8 cellular contexts compared by ENCODE assay signal in genomic region chr16:18923935-18924334, GRCh38. TPM values are rescaled to one million over a fixed set of nuclear protein-coding genes. Genes with fewer than 3 reads are reported as not detected.
DNase-seq lines count a peak whose midpoint lies in the region; ATAC-seq, FAIRE-seq and TF ChIP-seq lines count a peak whose summit lies in the region.
"Not testable (repeated sequence)": the region's sequence is repeated elsewhere in the genome, so short reads cannot be mapped to it uniquely, and the experiment has no call there.

No MANE protein-coding gene starts in this region.

- CTCF ChIA-PET in CD4-positive, alpha-beta T cell (lab: Charles Lee); PC-3 (lab: Charles Lee): not testable (repeated sequence)
- CTCF ChIA-PET in activated CD8-positive, alpha-beta T cell treated with anti-CD3 and anti-CD28 coated beads, Interleukin-2, amount 10 ng/mL, durations not matched to agents 7 days and 5 days (lab: Charles Lee) = interaction anchor here (0.6 kb wide), 1 partner anchor 137 kb away, joined by 3 read pairs; no protein-coding TSS in a partner anchor
- CTCF ChIA-PET in K562 (lab: Yijun Ruan, JAX; ENCODE audit: low intra/inter-chr PET ratio) = interaction anchor here (0.6 kb wide), 1 partner anchor 12 kb away, joined by 5 read pairs; no protein-coding TSS in a partner anchor

- not testable (repeated sequence) for H3K4me1 ChIP-seq in PC-3 (ENCODE audit: insufficient read depth, low read length)
- H3K4me1 ChIP-seq in K562 (replicated peaks in 1 of 2; ENCODE audit: control insufficient read depth in 2 of 2, insufficient read depth in 2 of 2, low read length in 2 of 2) = peaks cover 7 to 13% of the 10 kb centered on the region in 2 experiments; a peak in 3 of 5 replicates

- not testable (repeated sequence) for H3K27ac ChIP-seq in CD4-positive, alpha-beta T cell (ENCODE audit: low read depth, low read length); PC-3 (ENCODE audit: low read length); K562 (ENCODE audit: extremely low read depth, low read depth, low read length)
- H3K27ac ChIP-seq in HL-60 (replicated peaks) = peak overlapping the region; percentile 18

- not testable (repeated sequence) for H3K27me3 Mint-ChIP-seq in CD4-positive, alpha-beta T cell; activated CD8-positive, alpha-beta T cell treated with anti-CD3 and anti-CD28 coated beads, Interleukin-2, amount 10 ng/mL, durations not matched to agents 7 days and 5 days (ENCODE audit: low read depth); glutamatergic neuron (ENCODE audit: unreplicated experiment); natural killer cell treated with Interleukin-12 subunit alpha and Interleukin-12 subunit beta and Interleukin-15 and Interleukin-18, amount 100 ng/mL, for 72 hours; stimulated activated memory B cell treated with anti-CD40 and anti-IgM and Interleukin-4, amounts not matched to agents 10 μg/mL and 1 μg/mL and 100 μg/mL, for 72 hours

- POLR2A ChIA-PET in CD4-positive, alpha-beta T cell (lab: Charles Lee); PC-3 (lab: Charles Lee; ENCODE audit: unreplicated experiment); activated CD8-positive, alpha-beta T cell treated with anti-CD3 and anti-CD28 coated beads, Interleukin-2, amount 10 ng/mL, durations not matched to agents 7 days and 5 days (lab: Charles Lee); K562 (lab: Yijun Ruan, JAX): not testable (repeated sequence)

- not testable (repeated sequence) for H2AFZ ChIP-seq in PC-3 (ENCODE audit: low read length); K562 (ENCODE audit: low read depth, low read length)

- intact Hi-C loops in CD4-positive, alpha-beta T cell (cut with DNase I, micrococcal nuclease); PC-3 (cut with micrococcal nuclease); K562 (cut with micrococcal nuclease): not testable (repeated sequence)

- TF ChIP-seq POLR2A in K562 (conservative IDR thresholded peaks at IDR 0.05) = not testable (repeated sequence)

- not testable (repeated sequence) for H3K27me3 ChIP-seq in CD4-positive, alpha-beta T cell (ENCODE audit: control insufficient read depth, insufficient read depth, low read length); HL-60 (ENCODE audit: insufficient read depth, poor library complexity, severe bottlenecking); PC-3 (ENCODE audit: low read length); K562 (ENCODE audit: control insufficient read depth in 2 of 2, insufficient read depth in 2 of 2, low read length in 2 of 2)

- not testable (repeated sequence) for H3K36me3 ChIP-seq in PC-3 (ENCODE audit: low read depth, low read length); K562 (ENCODE audit: control insufficient read depth, insufficient read depth, low read length)

- peaks cover 49% of the 10 kb centered on the region for H3K4me1 Mint-ChIP-seq in CD4-positive, alpha-beta T cell (ENCODE audit: low read depth)
- H3K4me1 Mint-ChIP-seq in activated CD8-positive, alpha-beta T cell treated with anti-CD3 and anti-CD28 coated beads, Interleukin-2, amount 10 ng/mL, durations not matched to agents 7 days and 5 days (ENCODE audit: low read depth) = peaks cover 33% of the 10 kb centered on the region
- H3K4me1 Mint-ChIP-seq in glutamatergic neuron (ENCODE audit: low read depth, unreplicated experiment) = not testable (repeated sequence)
- peaks cover 24 to 36% of the 10 kb centered on the region in 2 donors for H3K4me1 Mint-ChIP-seq in natural killer cell treated with Interleukin-12 subunit alpha and Interleukin-12 subunit beta and Interleukin-15 and Interleukin-18, amount 100 ng/mL, for 72 hours (ENCODE audit: low read depth in 2 of 2)
- H3K4me1 Mint-ChIP-seq in stimulated activated memory B cell treated with anti-CD40 and anti-IgM and Interleukin-4, amounts not matched to agents 10 μg/mL and 1 μg/mL and 100 μg/mL, for 72 hours = peaks cover 63% of the 10 kb centered on the region

- not testable (repeated sequence) for H3K36me3 Mint-ChIP-seq in CD4-positive, alpha-beta T cell (ENCODE audit: low read depth); activated CD8-positive, alpha-beta T cell treated with anti-CD3 and anti-CD28 coated beads, Interleukin-2, amount 10 ng/mL, durations not matched to agents 7 days and 5 days (ENCODE audit: low read depth); glutamatergic neuron (ENCODE audit: unreplicated experiment); natural killer cell treated with Interleukin-12 subunit alpha and Interleukin-12 subunit beta and Interleukin-15 and Interleukin-18, amount 100 ng/mL, for 72 hours; stimulated activated memory B cell treated with anti-CD40 and anti-IgM and Interleukin-4, amounts not matched to agents 10 μg/mL and 1 μg/mL and 100 μg/mL, for 72 hours

- peak overlapping the region; percentile 23 for H3K4me3 ChIP-seq in HL-60 (replicated peaks; ENCODE audit: insufficient read depth, low read length)
- peak overlapping the region; percentile 85 for H3K4me3 ChIP-seq in PC-3 (ENCODE audit: low read length)
- peak overlapping the region; percentile 13; the same call in 1 of the 2 replicates for H3K4me3 ChIP-seq in K562

- 7% methylated on average over 4 of the region's 5 CpGs for WGBS in K562 (ENCODE audit: insufficient coverage, low coverage, missing lambda C conversion rate)

- not testable (repeated sequence) for H3F3A ChIP-seq in PC-3 (ENCODE audit: low read length, unreplicated experiment)

- in situ Hi-C loops in K562 (cut with MboI) = not testable (repeated sequence)

- not testable (repeated sequence) for FAIRE-seq in K562 (lab: Jason Lieb, UNC)

- H3K4me2 ChIP-seq in PC-3 (ENCODE audit: low read length) (peak overlapping the region; percentile 88), K562 (ENCODE audit: insufficient read depth, low read length) (peak overlapping the region; percentile 46; the same call in 1 of the 2 replicates)

- ATAC-seq in CD4-positive, alpha-beta T cell (ENCODE audit: poor library complexity); PC-3; activated CD8-positive, alpha-beta T cell treated with anti-CD3 and anti-CD28 coated beads, Interleukin-2, amount 10 ng/mL, durations not matched to agents 7 days and 5 days; K562; natural killer cell treated with Interleukin-12 subunit alpha and Interleukin-12 subunit beta and Interleukin-15 and Interleukin-18, amount 100 ng/mL, for 72 hours; stimulated activated memory B cell treated with anti-CD40 and anti-IgM and Interleukin-4, amounts not matched to agents 10 μg/mL and 1 μg/mL and 100 μg/mL, for 72 hours: not testable (repeated sequence)

- not testable (repeated sequence) for TF ChIP-seq RAD21 in K562 (CRISPR knock-in tag; conservative IDR thresholded peaks at IDR 0.05 in 1 of 2, IDR thresholded peaks at IDR 0.05 in 1 of 2)

- peak overlapping the region; percentile 75 for H3K27ac Mint-ChIP-seq in CD4-positive, alpha-beta T cell
- H3K27ac Mint-ChIP-seq in activated CD8-positive, alpha-beta T cell treated with anti-CD3 and anti-CD28 coated beads, Interleukin-2, amount 10 ng/mL, durations not matched to agents 7 days and 5 days = peak overlapping the region; percentile 86
- not testable (repeated sequence) for H3K27ac Mint-ChIP-seq in glutamatergic neuron (ENCODE audit: unreplicated experiment); stimulated activated memory B cell treated with anti-CD40 and anti-IgM and Interleukin-4, amounts not matched to agents 10 μg/mL and 1 μg/mL and 100 μg/mL, for 72 hours
- H3K27ac Mint-ChIP-seq in natural killer cell treated with Interleukin-12 subunit alpha and Interleukin-12 subunit beta and Interleukin-15 and Interleukin-18, amount 100 ng/mL, for 72 hours = peak overlapping the region; percentile 89 to 98

- TF ChIP-seq EP300 in K562 (IDR thresholded peaks at IDR 0.05; ENCODE audit: low read length) = not testable (repeated sequence)

- H4K20me1 ChIP-seq in PC-3 (ENCODE audit: low read length) = peaks cover 14% of the 10 kb centered on the region
- H4K20me1 ChIP-seq in K562 (replicated peaks; ENCODE audit: control insufficient read depth, insufficient read depth, low read length) = not testable (repeated sequence)

- not testable (repeated sequence) for BruUV-seq in PC-3 (replicated peaks; lab: Mats Ljungman, UMichigan); K562 (replicated peaks; lab: Mats Ljungman, UMichigan)

- H3K9ac ChIP-seq in PC-3 (ENCODE audit: low read length) (peak overlapping the region; percentile 83), K562 (ENCODE audit: insufficient read depth in 1 of 2, low read depth in 2 of 2, low read length in 2 of 2) (peak overlapping the region in 1 of 2 experiments; percentile 80; a peak in 1 of 4 replicates)

- not testable (repeated sequence) for DNase-seq in CD4-positive, alpha-beta T cell; HL-60 (ENCODE audit: low read depth in 1 of 2, low spot score in 1 of 2); PC-3; K562 (ENCODE audit: extremely low read depth in 1 of 4, low spot score in 3 of 4); glutamatergic neuron; natural killer cell treated with Interleukin-12 subunit alpha and Interleukin-12 subunit beta and Interleukin-15 and Interleukin-18, amount 100 ng/mL, for 72 hours (ENCODE audit: low spot score)
- DNase-seq in activated CD8-positive, alpha-beta T cell treated with anti-CD3 and anti-CD28 coated beads, Interleukin-2, amount 10 ng/mL, durations not matched to agents 7 days and 5 days = peak; percentile 34

- not testable (repeated sequence) for H3K9me3 ChIP-seq in CD4-positive, alpha-beta T cell (ENCODE audit: control insufficient read depth, low read length); PC-3 (ENCODE audit: low read length); K562 (replicated peaks; ENCODE audit: control insufficient read depth, insufficient read depth, low read depth, low read length)

- H3K9me1 ChIP-seq in K562 (ENCODE audit: control insufficient read depth, insufficient read depth, low read length) = not testable (repeated sequence)

- TF ChIP-seq CTCF in CD4-positive, alpha-beta T cell (IDR thresholded peaks at IDR 0.05); HL-60 (IDR thresholded peaks at IDR 0.05; ENCODE audit: insufficient read depth, low read length); PC-3 (conservative IDR thresholded peaks at IDR 0.05; ENCODE audit: low read depth, low read length); K562 (IDR thresholded peaks at IDR 0.05 in 2 of 3, conservative IDR thresholded peaks at IDR 0.05 in 1 of 3; ENCODE audit: insufficient read depth in 2 of 3, low read depth in 1 of 3, low read length in 3 of 3); glutamatergic neuron (IDR thresholded peaks at IDR 0.05; ENCODE audit: partially characterized antibody, unreplicated experiment): not testable (repeated sequence)

- H3K9me3 Mint-ChIP-seq in CD4-positive, alpha-beta T cell; activated CD8-positive, alpha-beta T cell treated with anti-CD3 and anti-CD28 coated beads, Interleukin-2, amount 10 ng/mL, durations not matched to agents 7 days and 5 days (ENCODE audit: insufficient read depth); glutamatergic neuron (ENCODE audit: unreplicated experiment); natural killer cell treated with Interleukin-12 subunit alpha and Interleukin-12 subunit beta and Interleukin-15 and Interleukin-18, amount 100 ng/mL, for 72 hours; stimulated activated memory B cell treated with anti-CD40 and anti-IgM and Interleukin-4, amounts not matched to agents 10 μg/mL and 1 μg/mL and 100 μg/mL, for 72 hours: not testable (repeated sequence)

- H3K4me3 Mint-ChIP-seq in CD4-positive, alpha-beta T cell = peak overlapping the region; percentile 98
- peak overlapping the region; percentile 81 for H3K4me3 Mint-ChIP-seq in activated CD8-positive, alpha-beta T cell treated with anti-CD3 and anti-CD28 coated beads, Interleukin-2, amount 10 ng/mL, durations not matched to agents 7 days and 5 days
- peak overlapping the region; percentile 51 for H3K4me3 Mint-ChIP-seq in glutamatergic neuron (ENCODE audit: unreplicated experiment)
- H3K4me3 Mint-ChIP-seq in natural killer cell treated with Interleukin-12 subunit alpha and Interleukin-12 subunit beta and Interleukin-15 and Interleukin-18, amount 100 ng/mL, for 72 hours = peak overlapping the region; percentile 93
- peak overlapping the region; percentile 75 for H3K4me3 Mint-ChIP-seq in stimulated activated memory B cell treated with anti-CD40 and anti-IgM and Interleukin-4, amounts not matched to agents 10 μg/mL and 1 μg/mL and 100 μg/mL, for 72 hours

- not testable (repeated sequence) for H3K9me2 ChIP-seq in PC-3 (replicated peaks; ENCODE audit: low read length)

- H3K79me2 ChIP-seq in PC-3 (ENCODE audit: low read length) (peaks cover 66% of the 10 kb centered on the region), K562 (ENCODE audit: control insufficient read depth, insufficient read depth, low read length) (peaks cover 67% of the 10 kb centered on the region)

RNA-seq across cellular contexts. Expression of gene SMG1, which starts 2.3 kb away (rescaled TPM):
- 100 to 1,000 TPM; 120 to 127 TPM for total RNA-seq in CD4-positive, alpha-beta T cell
- total RNA-seq in PC-3 (2014; rRNA removed) (37.6 and 44.2 TPM in 2 replicates), K562 (2014; rRNA removed) (23.2 and 23.5 TPM in 2 replicates), K562 (2014; rRNA removed; fragmentation: Illumina TruSeq; extraction: Trizol) (37.6 and 43.3 TPM in 2 replicates), K562 (2015; rRNA removed; fragmentation: Illumina TruSeq; extraction: Trizol) (35.2 and 35.4 TPM in 2 replicates), K562 (2021) (54.8 and 59.4 TPM in 2 replicates), glutamatergic neuron (ENCODE audit: unreplicated experiment) (82.1 TPM)
- total RNA-seq in activated CD8-positive, alpha-beta T cell treated with anti-CD3 and anti-CD28 coated beads, Interleukin-2, amount 10 ng/mL, durations not matched to agents 7 days and 5 days = 100 to 1,000 TPM; 123 to 127 TPM
- 356 and 852 TPM in 2 replicates for total RNA-seq in K562 (2011; cell fraction: chromatin; rRNA removed; ENCODE audit: low replicate concordance)
- total RNA-seq in K562 (2011; cell fraction: nucleolus; rRNA removed) = 116 and 155 TPM in 2 replicates
- total RNA-seq in K562 (2011; cell fraction: nucleoplasm; rRNA removed) = 296 and 413 TPM in 2 replicates
- polyA plus RNA-seq in K562 (2011; rRNA removed) (30.9 and 41.1 TPM in 2 replicates), K562 (2014; fragmentation: Illumina TruSeq; extraction: Trizol) (28.3 and 32.0 TPM in 2 replicates), K562 (2014; fragmentation: Nextera tagmentation; extraction: Ambion mirVana) (1 to 10 TPM; 3.4 to 3.7 TPM), K562 (2014; rRNA removed) (24.1 and 24.4 TPM in 2 replicates)
- polyA plus RNA-seq in K562 (2011; cell fraction: cytosol; rRNA removed) = 13.9 and 19.5 TPM in 2 replicates
- 58.5 and 66.6 TPM in 2 replicates for polyA plus RNA-seq in K562 (2011; cell fraction: nucleus; rRNA removed)
- polyA plus RNA-seq in K562 (2012) = 19.1 and 22.5 TPM in 2 replicates
- polyA minus RNA-seq in K562 (2011; rRNA and poly(A)+ RNA removed) = 250 and 261 TPM in 2 replicates
- 38.0 and 68.0 TPM in 2 replicates for polyA minus RNA-seq in K562 (2011; cell fraction: cytosol; rRNA and poly(A)+ RNA removed)
- 126 and 193 TPM in 2 replicates for polyA minus RNA-seq in K562 (2011; cell fraction: nucleus; rRNA and poly(A)+ RNA removed)
- total RNA-seq in natural killer cell treated with Interleukin-12 subunit alpha and Interleukin-12 subunit beta and Interleukin-15 and Interleukin-18, amount 100 ng/mL, for 72 hours = 100 to 1,000 TPM; 226 to 304 TPM

RNA-seq across cellular contexts. Expression of gene TMC7, which starts 59.8 kb away (rescaled TPM):
- not detected for total RNA-seq in CD4-positive, alpha-beta T cell
- total RNA-seq in PC-3 (2014; rRNA removed) = 5.3 and 6.9 TPM in 2 replicates
- not detected for total RNA-seq in activated CD8-positive, alpha-beta T cell treated with anti-CD3 and anti-CD28 coated beads, Interleukin-2, amount 10 ng/mL, durations not matched to agents 7 days and 5 days
- 7.4 and 8.2 TPM in 2 replicates for total RNA-seq in K562 (2011; cell fraction: chromatin; rRNA removed; ENCODE audit: low replicate concordance)
- total RNA-seq in K562 (2011; cell fraction: nucleolus; rRNA removed) = 4.1 and 5.3 TPM in 2 replicates
- 5.4 and 7.0 TPM in 2 replicates for total RNA-seq in K562 (2011; cell fraction: nucleoplasm; rRNA removed)
- total RNA-seq in K562 (2014; rRNA removed) = 0.77 and 2.0 TPM in 2 replicates
- total RNA-seq in K562 (2014; rRNA removed; fragmentation: Illumina TruSeq; extraction: Trizol) = 1.7 and 1.9 TPM in 2 replicates
- 0.57 and 0.76 TPM in 2 replicates for total RNA-seq in K562 (2015; rRNA removed; fragmentation: Illumina TruSeq; extraction: Trizol)
- 1.5 TPM in 2 replicates for total RNA-seq in K562 (2021)
- polyA plus RNA-seq in K562 (2011; rRNA removed) = 0.85 and 1.8 TPM in 2 replicates
- polyA plus RNA-seq in K562 (2011; cell fraction: cytosol; rRNA removed) = 1.0 and 1.3 TPM in 2 replicates
- 1.3 and 2.3 TPM in 2 replicates for polyA plus RNA-seq in K562 (2011; cell fraction: nucleus; rRNA removed)
- polyA plus RNA-seq in K562 (2012) = 0.94 and 1.9 TPM in 2 replicates
- polyA plus RNA-seq in K562 (2014; fragmentation: Illumina TruSeq; extraction: Trizol) = 1.8 and 2.0 TPM in 2 replicates
- under 1 TPM; 0.08 to 0.32 TPM for polyA plus RNA-seq in K562 (2014; fragmentation: Nextera tagmentation; extraction: Ambion mirVana)
- 1.5 and 1.8 TPM in 2 replicates for polyA plus RNA-seq in K562 (2014; rRNA removed)
- 1.3 and 2.9 TPM in 2 replicates for polyA minus RNA-seq in K562 (2011; rRNA and poly(A)+ RNA removed)
- 0.82 and 1.7 TPM in 2 replicates for polyA minus RNA-seq in K562 (2011; cell fraction: cytosol; rRNA and poly(A)+ RNA removed)
- 0.89 and 1.3 TPM in 2 replicates for polyA minus RNA-seq in K562 (2011; cell fraction: nucleus; rRNA and poly(A)+ RNA removed)
- 2.5 TPM for total RNA-seq in glutamatergic neuron (ENCODE audit: unreplicated experiment)
- total RNA-seq in natural killer cell treated with Interleukin-12 subunit alpha and Interleukin-12 subunit beta and Interleukin-15 and Interleukin-18, amount 100 ng/mL, for 72 hours = not detected

Comparison
In these comparisons a context has a peak if more than half of its experiments do, and no peak if none do; other contexts are left out.
1. H3K4me3 ChIP-seq: peak in every context shown above with its lines; median percentile 85 in PC-3; 23 in HL-60; 13 in K562.